In genomic region chr12:120775862-120776552, GRCh38 we compare ENCODE assay signal across 16 cellular contexts. TPM values are rescaled to one million over a fixed set of nuclear protein-coding genes. Genes with fewer than 3 reads are reported as not detected.
DNase-seq lines count a peak whose midpoint lies in the region; ATAC-seq and TF ChIP-seq lines count a peak whose summit lies in the region.
"Had no signal": no experiment of that assay in that cellular context is flagged by ENCODE, and none has a peak within 500 bp of the region (broad histone marks: within the 10 kb centered on the region; RNA-seq: fewer than 3 reads in every experiment).

No MANE protein-coding gene starts in this region.

- ATAC-seq in stimulated activated naive CD8-positive, alpha-beta T cell treated with anti-CD3 and anti-CD28 coated beads, Interleukin-15, amount 100 ng/mL, for 72 hours, result no peak
- no peak for ATAC-seq in upper lobe of right lung
- ATAC-seq: natural killer cell treated with Interleukin-12 subunit alpha and Interleukin-12 subunit beta and Interleukin-15 and Interleukin-18, amount 100 ng/mL, for 72 hours had no signal

- H3K4me3 ChIP-seq in endodermal cell (ENCODE audit: low read length) (no peak overlapping the region), upper lobe of right lung (no peak overlapping the region)
- H3K4me3 ChIP-seq: esophagus muscularis mucosa had no signal

- no peak overlapping the region for H3K4me3 Mint-ChIP-seq in stimulated activated naive CD8-positive, alpha-beta T cell treated with anti-CD3 and anti-CD28 coated beads, Interleukin-15, Interleukin-2, amounts not matched to agents 100 ng/mL and 50 ng/mL, for 24 hours
- H3K4me3 Mint-ChIP-seq in stimulated activated naive CD8-positive, alpha-beta T cell treated with anti-CD3 and anti-CD28 coated beads, Interleukin-15, amount 100 ng/mL, for 72 hours, result no peak overlapping the region
- H3K4me3 Mint-ChIP-seq in endodermal cell (no peak overlapping the region), mesothelial cell of epicardium (no peak overlapping the region)
- H3K4me3 Mint-ChIP-seq: brain; natural killer cell treated with Interleukin-12 subunit alpha and Interleukin-12 subunit beta and Interleukin-15 and Interleukin-18, amount 100 ng/mL, for 72 hours had no signal

- H3K36me3 ChIP-seq in endodermal cell (ENCODE audit: control insufficient read depth, insufficient read depth, low read length), result peaks cover 19% of the 10 kb centered on the region
- H3K36me3 ChIP-seq in upper lobe of right lung, result peaks cover 25% of the 10 kb centered on the region

- no peak for DNase-seq in stimulated activated naive CD8-positive, alpha-beta T cell treated with anti-CD3 and anti-CD28 coated beads, Interleukin-15, amount 100 ng/mL, for 72 hours
- DNase-seq in endodermal cell (no peak), mesothelial cell of epicardium (ENCODE audit: low spot score in 2 of 2, unreplicated experiment in 2 of 2) (no peak), upper lobe of right lung (no peak), GOT3 (lab: John Stamatoyannopoulos, UW) (no peak), NOMO-1 (lab: John Stamatoyannopoulos, UW; ENCODE audit: unreplicated experiment in 2 of 2) (no peak), NCI-H2029 (lab: John Stamatoyannopoulos, UW) (no peak)
- DNase-seq: activated CD8-positive, alpha-beta memory T cell treated with anti-CD3 and anti-CD28 coated beads, Interleukin-2, amount 50 U/mL, for 48 hours; AML-193; DND-41; HCEC 1CT; NCI-H2107 had no signal

- H3K36me3 Mint-ChIP-seq in stimulated activated naive CD8-positive, alpha-beta T cell treated with anti-CD3 and anti-CD28 coated beads, Interleukin-15, Interleukin-2, amounts not matched to agents 100 ng/mL and 50 ng/mL, for 24 hours (ENCODE audit: low read depth), result peaks cover 25% of the 10 kb centered on the region
- H3K36me3 Mint-ChIP-seq in endodermal cell (ENCODE audit: low read depth), result peaks cover 22% of the 10 kb centered on the region
- peaks cover 16% of the 10 kb centered on the region for H3K36me3 Mint-ChIP-seq in mesothelial cell of epicardium
- H3K36me3 Mint-ChIP-seq: natural killer cell treated with Interleukin-12 subunit alpha and Interleukin-12 subunit beta and Interleukin-15 and Interleukin-18, amount 100 ng/mL, for 72 hours had no signal

- 96% methylated on average over 4 to 7 of the region's 7 CpGs for WGBS in endodermal cell (ENCODE audit: insufficient coverage in 1 of 2, insufficient read length in 1 of 2), 2 experiments

- no peaks in the 10 kb centered on the region for H3K27me3 Mint-ChIP-seq in stimulated activated naive CD8-positive, alpha-beta T cell treated with anti-CD3 and anti-CD28 coated beads, Interleukin-15, Interleukin-2, amounts not matched to agents 100 ng/mL and 50 ng/mL, for 24 hours
- no peaks in the 10 kb centered on the region for H3K27me3 Mint-ChIP-seq in stimulated activated naive CD8-positive, alpha-beta T cell treated with anti-CD3 and anti-CD28 coated beads, Interleukin-15, amount 100 ng/mL, for 72 hours
- H3K27me3 Mint-ChIP-seq in endodermal cell (ENCODE audit: insufficient read depth), result no peaks in the 10 kb centered on the region
- H3K27me3 Mint-ChIP-seq in mesothelial cell of epicardium (ENCODE audit: low read depth), result no peaks in the 10 kb centered on the region
- H3K27me3 Mint-ChIP-seq: brain; natural killer cell treated with Interleukin-12 subunit alpha and Interleukin-12 subunit beta and Interleukin-15 and Interleukin-18, amount 100 ng/mL, for 72 hours had no signal

- H3K9me3 Mint-ChIP-seq in stimulated activated naive CD8-positive, alpha-beta T cell treated with anti-CD3 and anti-CD28 coated beads, Interleukin-15, Interleukin-2, amounts not matched to agents 100 ng/mL and 50 ng/mL, for 24 hours, result no peaks in the 10 kb centered on the region
- H3K9me3 Mint-ChIP-seq in stimulated activated naive CD8-positive, alpha-beta T cell treated with anti-CD3 and anti-CD28 coated beads, Interleukin-15, amount 100 ng/mL, for 72 hours, result no peaks in the 10 kb centered on the region
- H3K9me3 Mint-ChIP-seq in endodermal cell, result no peaks in the 10 kb centered on the region
- no peaks in the 10 kb centered on the region for H3K9me3 Mint-ChIP-seq in mesothelial cell of epicardium
- H3K9me3 Mint-ChIP-seq: brain; natural killer cell treated with Interleukin-12 subunit alpha and Interleukin-12 subunit beta and Interleukin-15 and Interleukin-18, amount 100 ng/mL, for 72 hours had no signal

- H3K9me3 ChIP-seq in endodermal cell (ENCODE audit: control insufficient read depth, low read length) (no peaks in the 10 kb centered on the region), upper lobe of right lung (no peaks in the 10 kb centered on the region)
- H3K9me3 ChIP-seq: esophagus muscularis mucosa had no signal

- H3K9ac ChIP-seq in endodermal cell (ENCODE audit: extremely low read depth, low read length, poor library complexity, severe bottlenecking), result no peak overlapping the region

- peak overlapping the region; percentile 63 for H3K27ac Mint-ChIP-seq in stimulated activated naive CD8-positive, alpha-beta T cell treated with anti-CD3 and anti-CD28 coated beads, Interleukin-15, Interleukin-2, amounts not matched to agents 100 ng/mL and 50 ng/mL, for 24 hours
- H3K27ac Mint-ChIP-seq in stimulated activated naive CD8-positive, alpha-beta T cell treated with anti-CD3 and anti-CD28 coated beads, Interleukin-15, amount 100 ng/mL, for 72 hours, result peak overlapping the region in 1 of 2 donors; percentile 37
- H3K27ac Mint-ChIP-seq in endodermal cell, result no peak overlapping the region
- peak overlapping the region; percentile 44 for H3K27ac Mint-ChIP-seq in mesothelial cell of epicardium
- H3K27ac Mint-ChIP-seq: natural killer cell treated with Interleukin-12 subunit alpha and Interleukin-12 subunit beta and Interleukin-15 and Interleukin-18, amount 100 ng/mL, for 72 hours had no signal

- no peak overlapping the region for H3K27ac ChIP-seq in endodermal cell (ENCODE audit: low read depth, low read length)
- no peak overlapping the region for H3K27ac ChIP-seq in upper lobe of right lung
- H3K27ac ChIP-seq: esophagus muscularis mucosa had no signal

- H3K27me3 ChIP-seq in endodermal cell (ENCODE audit: control insufficient read depth, insufficient read depth, low read length, poor library complexity, severe bottlenecking) (no peaks in the 10 kb centered on the region), upper lobe of right lung (no peaks in the 10 kb centered on the region)
- H3K27me3 ChIP-seq: esophagus muscularis mucosa had no signal

- intact Hi-C loops in upper lobe of right lung (cut with DNase I), result no loop called here

- no peaks in the 10 kb centered on the region for H3K4me1 ChIP-seq in endodermal cell (ENCODE audit: control insufficient read depth, insufficient read depth, low read length)
- peaks cover 4% of the 10 kb centered on the region for H3K4me1 ChIP-seq in upper lobe of right lung

- peak; percentile 53 for TF ChIP-seq CTCF in endodermal cell (conservative IDR thresholded peaks at IDR 0.05)
- TF ChIP-seq CTCF in mesothelial cell of epicardium (IDR thresholded peaks at IDR 0.05; ENCODE audit: unreplicated experiment), result peak; percentile 73
- TF ChIP-seq CTCF in upper lobe of right lung (IDR thresholded peaks at IDR 0.05), result peak; percentile 14

- H3K4me1 Mint-ChIP-seq in stimulated activated naive CD8-positive, alpha-beta T cell treated with anti-CD3 and anti-CD28 coated beads, Interleukin-15, Interleukin-2, amounts not matched to agents 100 ng/mL and 50 ng/mL, for 24 hours (ENCODE audit: low read depth), result peaks cover 29% of the 10 kb centered on the region
- peaks cover 33% of the 10 kb centered on the region for H3K4me1 Mint-ChIP-seq in stimulated activated naive CD8-positive, alpha-beta T cell treated with anti-CD3 and anti-CD28 coated beads, Interleukin-15, amount 100 ng/mL, for 72 hours
- H3K4me1 Mint-ChIP-seq in endodermal cell (no peaks in the 10 kb centered on the region), mesothelial cell of epicardium (peaks cover 12% of the 10 kb centered on the region)

RNA-seq across cellular contexts. Expression of gene ACADS, which starts 50.4 kb away (rescaled TPM):
- total RNA-seq in endodermal cell (1 to 10 TPM; 8.0 to 9.2 TPM), mesothelial cell of epicardium (11.9 to 12.8 TPM (median 11.9 TPM) in 3 replicates), upper lobe of right lung (20.9 TPM)
- 6.9 TPM for polyA plus RNA-seq in endodermal cell (2013, experiment 1 of 2)
- 5.5 TPM for polyA plus RNA-seq in endodermal cell (2013, experiment 2 of 2)

Comparison
In these comparisons a context has a peak if more than half of its experiments do, and no peak if none do; other contexts are left out.
1. CTCF ChIP-seq: peak in every context shown above with its lines; median percentile 73 in mesothelial cell of epicardium; 53 in endodermal cell; 14 in upper lobe of right lung.